1 cellular context compared by ENCODE assay signal in the genomic region with DNA sequence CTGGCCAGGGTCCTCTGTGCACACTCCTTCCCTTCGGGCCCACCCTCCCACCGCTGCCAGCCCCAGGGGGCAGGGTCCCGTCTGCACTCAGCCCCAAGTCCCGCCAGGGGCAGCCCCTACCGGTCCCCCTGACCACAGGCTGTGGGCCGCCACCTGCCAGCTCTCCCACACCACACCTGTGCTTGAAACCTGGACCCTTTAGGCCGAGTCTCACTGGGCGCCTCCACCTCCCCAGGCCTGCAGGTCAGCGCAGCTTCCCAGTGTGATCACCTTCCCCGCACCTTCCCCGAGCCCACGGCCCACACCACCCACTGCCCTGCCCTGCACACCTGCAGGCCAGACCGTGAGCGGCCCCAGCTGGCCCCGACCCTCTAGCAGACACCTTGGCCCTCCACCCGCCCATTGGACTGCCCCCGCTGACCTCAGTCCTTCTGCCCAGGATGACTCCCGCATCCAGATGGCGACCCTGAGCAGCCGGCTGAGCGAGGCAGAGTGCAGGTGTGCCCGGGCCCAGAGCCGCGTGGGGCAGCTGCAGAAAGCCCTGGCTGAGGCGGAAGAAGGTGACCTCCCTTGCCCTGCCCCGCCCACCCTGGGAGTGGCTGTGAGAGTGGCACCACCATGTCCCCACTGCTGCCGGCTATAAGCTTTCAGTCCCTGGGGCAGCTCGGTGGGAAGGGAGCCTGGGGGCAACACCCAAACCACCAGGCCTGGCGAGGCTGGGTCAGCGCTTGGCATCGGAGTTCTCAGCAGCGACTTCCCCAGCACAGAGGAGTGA.
TF ChIP-seq lines count a peak whose summit lies in the region.

No MANE protein-coding gene starts in this region.

TF ChIP-seq in HepG2, 621 proteins besides CTCF, POLR2A, EP300 and RAD21 (continued from another document and continues in another):
- TF ChIP-seq, protein P1, sequence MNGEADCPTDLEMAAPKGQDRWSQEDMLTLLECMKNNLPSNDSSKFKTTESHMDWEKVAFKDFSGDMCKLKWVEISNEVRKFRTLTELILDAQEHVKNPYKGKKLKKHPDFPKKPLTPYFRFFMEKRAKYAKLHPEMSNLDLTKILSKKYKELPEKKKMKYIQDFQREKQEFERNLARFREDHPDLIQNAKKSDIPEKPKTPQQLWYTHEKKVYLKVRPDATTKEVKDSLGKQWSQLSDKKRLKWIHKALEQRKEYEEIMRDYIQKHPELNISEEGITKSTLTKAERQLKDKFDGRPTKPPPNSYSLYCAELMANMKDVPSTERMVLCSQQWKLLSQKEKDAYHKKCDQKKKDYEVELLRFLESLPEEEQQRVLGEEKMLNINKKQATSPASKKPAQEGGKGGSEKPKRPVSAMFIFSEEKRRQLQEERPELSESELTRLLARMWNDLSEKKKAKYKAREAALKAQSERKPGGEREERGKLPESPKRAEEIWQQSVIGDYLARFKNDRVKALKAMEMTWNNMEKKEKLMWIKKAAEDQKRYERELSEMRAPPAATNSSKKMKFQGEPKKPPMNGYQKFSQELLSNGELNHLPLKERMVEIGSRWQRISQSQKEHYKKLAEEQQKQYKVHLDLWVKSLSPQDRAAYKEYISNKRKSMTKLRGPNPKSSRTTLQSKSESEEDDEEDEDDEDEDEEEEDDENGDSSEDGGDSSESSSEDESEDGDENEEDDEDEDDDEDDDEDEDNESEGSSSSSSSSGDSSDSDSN (CRISPR knock-in tag; IDR thresholded peaks at IDR 0.05), result peak; percentile 36; the same call in 1 of the 2 replicates
- peak; percentile 31; the same call in 1 of the 2 replicates for TF ChIP-seq TBX2 (CRISPR knock-in tag; IDR thresholded peaks at IDR 0.05; ENCODE audit: borderline replicate concordance)
- TF ChIP-seq SOX5 (CRISPR knock-in tag; IDR thresholded peaks at IDR 0.05; ENCODE audit: borderline replicate concordance), result no peak
- TF ChIP-seq PRMT3 (CRISPR knock-in tag; IDR thresholded peaks at IDR 0.05; ENCODE audit: borderline replicate concordance, low read depth), result no peak
- no peak for TF ChIP-seq HMGA1 (CRISPR knock-in tag; conservative IDR thresholded peaks at IDR 0.05)
- no peak for TF ChIP-seq ISX (CRISPR knock-in tag; conservative IDR thresholded peaks at IDR 0.05)
- no peak for TF ChIP-seq U2AF2 (IDR thresholded peaks at IDR 0.05; ENCODE audit: low read depth, low read length)
- TF ChIP-seq ZNF546 (CRISPR knock-in tag; conservative IDR thresholded peaks at IDR 0.05), result no peak
- TF ChIP-seq JUND (CRISPR knock-in tag; IDR thresholded peaks at IDR 0.05), result peak; percentile 16; the same call in 1 of the 2 replicates
- TF ChIP-seq, protein P2, sequence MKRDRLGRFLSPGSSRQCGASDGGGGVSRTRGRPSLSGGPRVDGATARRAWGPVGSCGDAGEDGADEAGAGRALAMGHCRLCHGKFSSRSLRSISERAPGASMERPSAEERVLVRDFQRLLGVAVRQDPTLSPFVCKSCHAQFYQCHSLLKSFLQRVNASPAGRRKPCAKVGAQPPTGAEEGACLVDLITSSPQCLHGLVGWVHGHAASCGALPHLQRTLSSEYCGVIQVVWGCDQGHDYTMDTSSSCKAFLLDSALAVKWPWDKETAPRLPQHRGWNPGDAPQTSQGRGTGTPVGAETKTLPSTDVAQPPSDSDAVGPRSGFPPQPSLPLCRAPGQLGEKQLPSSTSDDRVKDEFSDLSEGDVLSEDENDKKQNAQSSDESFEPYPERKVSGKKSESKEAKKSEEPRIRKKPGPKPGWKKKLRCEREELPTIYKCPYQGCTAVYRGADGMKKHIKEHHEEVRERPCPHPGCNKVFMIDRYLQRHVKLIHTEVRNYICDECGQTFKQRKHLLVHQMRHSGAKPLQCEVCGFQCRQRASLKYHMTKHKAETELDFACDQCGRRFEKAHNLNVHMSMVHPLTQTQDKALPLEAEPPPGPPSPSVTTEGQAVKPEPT (CRISPR knock-in tag; IDR thresholded peaks at IDR 0.05; ENCODE audit: low read depth), result 0 out of 2 replicates have a peak, but pooled peaks have one; percentile 29
- no peak for TF ChIP-seq RORA (CRISPR knock-in tag; IDR thresholded peaks at IDR 0.05)
- no peak for TF ChIP-seq ASH2L (IDR thresholded peaks at IDR 0.05; ENCODE audit: insufficient read length, low read depth, low read length)
- no peak for TF ChIP-seq TBX3 (IDR thresholded peaks at IDR 0.05; ENCODE audit: borderline replicate concordance)
- no peak for TF ChIP-seq TCF7 (IDR thresholded peaks at IDR 0.05; ENCODE audit: low read depth)
- TF ChIP-seq, protein P3, sequence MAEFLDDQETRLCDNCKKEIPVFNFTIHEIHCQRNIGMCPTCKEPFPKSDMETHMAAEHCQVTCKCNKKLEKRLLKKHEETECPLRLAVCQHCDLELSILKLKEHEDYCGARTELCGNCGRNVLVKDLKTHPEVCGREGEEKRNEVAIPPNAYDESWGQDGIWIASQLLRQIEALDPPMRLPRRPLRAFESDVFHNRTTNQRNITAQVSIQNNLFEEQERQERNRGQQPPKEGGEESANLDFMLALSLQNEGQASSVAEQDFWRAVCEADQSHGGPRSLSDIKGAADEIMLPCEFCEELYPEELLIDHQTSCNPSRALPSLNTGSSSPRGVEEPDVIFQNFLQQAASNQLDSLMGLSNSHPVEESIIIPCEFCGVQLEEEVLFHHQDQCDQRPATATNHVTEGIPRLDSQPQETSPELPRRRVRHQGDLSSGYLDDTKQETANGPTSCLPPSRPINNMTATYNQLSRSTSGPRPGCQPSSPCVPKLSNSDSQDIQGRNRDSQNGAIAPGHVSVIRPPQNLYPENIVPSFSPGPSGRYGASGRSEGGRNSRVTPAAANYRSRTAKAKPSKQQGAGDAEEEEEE (CRISPR knock-in tag; IDR thresholded peaks at IDR 0.05; ENCODE audit: borderline replicate concordance), result 0 out of 2 replicates have a peak, but pooled peaks have one; percentile 56
- no peak for TF ChIP-seq WIZ (CRISPR knock-in tag; IDR thresholded peaks at IDR 0.05)
- TF ChIP-seq, protein P4, sequence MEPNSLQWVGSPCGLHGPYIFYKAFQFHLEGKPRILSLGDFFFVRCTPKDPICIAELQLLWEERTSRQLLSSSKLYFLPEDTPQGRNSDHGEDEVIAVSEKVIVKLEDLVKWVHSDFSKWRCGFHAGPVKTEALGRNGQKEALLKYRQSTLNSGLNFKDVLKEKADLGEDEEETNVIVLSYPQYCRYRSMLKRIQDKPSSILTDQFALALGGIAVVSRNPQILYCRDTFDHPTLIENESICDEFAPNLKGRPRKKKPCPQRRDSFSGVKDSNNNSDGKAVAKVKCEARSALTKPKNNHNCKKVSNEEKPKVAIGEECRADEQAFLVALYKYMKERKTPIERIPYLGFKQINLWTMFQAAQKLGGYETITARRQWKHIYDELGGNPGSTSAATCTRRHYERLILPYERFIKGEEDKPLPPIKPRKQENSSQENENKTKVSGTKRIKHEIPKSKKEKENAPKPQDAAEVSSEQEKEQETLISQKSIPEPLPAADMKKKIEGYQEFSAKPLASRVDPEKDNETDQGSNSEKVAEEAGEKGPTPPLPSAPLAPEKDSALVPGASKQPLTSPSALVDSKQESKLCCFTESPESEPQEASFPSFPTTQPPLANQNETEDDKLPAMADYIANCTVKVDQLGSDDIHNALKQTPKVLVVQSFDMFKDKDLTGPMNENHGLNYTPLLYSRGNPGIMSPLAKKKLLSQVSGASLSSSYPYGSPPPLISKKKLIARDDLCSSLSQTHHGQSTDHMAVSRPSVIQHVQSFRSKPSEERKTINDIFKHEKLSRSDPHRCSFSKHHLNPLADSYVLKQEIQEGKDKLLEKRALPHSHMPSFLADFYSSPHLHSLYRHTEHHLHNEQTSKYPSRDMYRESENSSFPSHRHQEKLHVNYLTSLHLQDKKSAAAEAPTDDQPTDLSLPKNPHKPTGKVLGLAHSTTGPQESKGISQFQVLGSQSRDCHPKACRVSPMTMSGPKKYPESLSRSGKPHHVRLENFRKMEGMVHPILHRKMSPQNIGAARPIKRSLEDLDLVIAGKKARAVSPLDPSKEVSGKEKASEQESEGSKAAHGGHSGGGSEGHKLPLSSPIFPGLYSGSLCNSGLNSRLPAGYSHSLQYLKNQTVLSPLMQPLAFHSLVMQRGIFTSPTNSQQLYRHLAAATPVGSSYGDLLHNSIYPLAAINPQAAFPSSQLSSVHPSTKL (CRISPR knock-in tag; IDR thresholded peaks at IDR 0.05), result no peak
- 0 out of 2 replicates have a peak, but pooled peaks have one; percentile 29 for TF ChIP-seq ZNF337 (CRISPR knock-in tag; IDR thresholded peaks at IDR 0.05; ENCODE audit: borderline replicate concordance, low read depth)
- TF ChIP-seq ZNF24 (IDR thresholded peaks at IDR 0.05), result no peak
- TF ChIP-seq, protein P5, sequence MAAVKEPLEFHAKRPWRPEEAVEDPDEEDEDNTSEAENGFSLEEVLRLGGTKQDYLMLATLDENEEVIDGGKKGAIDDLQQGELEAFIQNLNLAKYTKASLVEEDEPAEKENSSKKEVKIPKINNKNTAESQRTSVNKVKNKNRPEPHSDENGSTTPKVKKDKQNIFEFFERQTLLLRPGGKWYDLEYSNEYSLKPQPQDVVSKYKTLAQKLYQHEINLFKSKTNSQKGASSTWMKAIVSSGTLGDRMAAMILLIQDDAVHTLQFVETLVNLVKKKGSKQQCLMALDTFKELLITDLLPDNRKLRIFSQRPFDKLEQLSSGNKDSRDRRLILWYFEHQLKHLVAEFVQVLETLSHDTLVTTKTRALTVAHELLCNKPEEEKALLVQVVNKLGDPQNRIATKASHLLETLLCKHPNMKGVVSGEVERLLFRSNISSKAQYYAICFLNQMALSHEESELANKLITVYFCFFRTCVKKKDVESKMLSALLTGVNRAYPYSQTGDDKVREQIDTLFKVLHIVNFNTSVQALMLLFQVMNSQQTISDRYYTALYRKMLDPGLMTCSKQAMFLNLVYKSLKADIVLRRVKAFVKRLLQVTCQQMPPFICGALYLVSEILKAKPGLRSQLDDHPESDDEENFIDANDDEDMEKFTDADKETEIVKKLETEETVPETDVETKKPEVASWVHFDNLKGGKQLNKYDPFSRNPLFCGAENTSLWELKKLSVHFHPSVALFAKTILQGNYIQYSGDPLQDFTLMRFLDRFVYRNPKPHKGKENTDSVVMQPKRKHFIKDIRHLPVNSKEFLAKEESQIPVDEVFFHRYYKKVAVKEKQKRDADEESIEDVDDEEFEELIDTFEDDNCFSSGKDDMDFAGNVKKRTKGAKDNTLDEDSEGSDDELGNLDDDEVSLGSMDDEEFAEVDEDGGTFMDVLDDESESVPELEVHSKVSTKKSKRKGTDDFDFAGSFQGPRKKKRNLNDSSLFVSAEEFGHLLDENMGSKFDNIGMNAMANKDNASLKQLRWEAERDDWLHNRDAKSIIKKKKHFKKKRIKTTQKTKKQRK (IDR thresholded peaks at IDR 0.05; ENCODE audit: low read length), result no peak
- TF ChIP-seq, protein P6, sequence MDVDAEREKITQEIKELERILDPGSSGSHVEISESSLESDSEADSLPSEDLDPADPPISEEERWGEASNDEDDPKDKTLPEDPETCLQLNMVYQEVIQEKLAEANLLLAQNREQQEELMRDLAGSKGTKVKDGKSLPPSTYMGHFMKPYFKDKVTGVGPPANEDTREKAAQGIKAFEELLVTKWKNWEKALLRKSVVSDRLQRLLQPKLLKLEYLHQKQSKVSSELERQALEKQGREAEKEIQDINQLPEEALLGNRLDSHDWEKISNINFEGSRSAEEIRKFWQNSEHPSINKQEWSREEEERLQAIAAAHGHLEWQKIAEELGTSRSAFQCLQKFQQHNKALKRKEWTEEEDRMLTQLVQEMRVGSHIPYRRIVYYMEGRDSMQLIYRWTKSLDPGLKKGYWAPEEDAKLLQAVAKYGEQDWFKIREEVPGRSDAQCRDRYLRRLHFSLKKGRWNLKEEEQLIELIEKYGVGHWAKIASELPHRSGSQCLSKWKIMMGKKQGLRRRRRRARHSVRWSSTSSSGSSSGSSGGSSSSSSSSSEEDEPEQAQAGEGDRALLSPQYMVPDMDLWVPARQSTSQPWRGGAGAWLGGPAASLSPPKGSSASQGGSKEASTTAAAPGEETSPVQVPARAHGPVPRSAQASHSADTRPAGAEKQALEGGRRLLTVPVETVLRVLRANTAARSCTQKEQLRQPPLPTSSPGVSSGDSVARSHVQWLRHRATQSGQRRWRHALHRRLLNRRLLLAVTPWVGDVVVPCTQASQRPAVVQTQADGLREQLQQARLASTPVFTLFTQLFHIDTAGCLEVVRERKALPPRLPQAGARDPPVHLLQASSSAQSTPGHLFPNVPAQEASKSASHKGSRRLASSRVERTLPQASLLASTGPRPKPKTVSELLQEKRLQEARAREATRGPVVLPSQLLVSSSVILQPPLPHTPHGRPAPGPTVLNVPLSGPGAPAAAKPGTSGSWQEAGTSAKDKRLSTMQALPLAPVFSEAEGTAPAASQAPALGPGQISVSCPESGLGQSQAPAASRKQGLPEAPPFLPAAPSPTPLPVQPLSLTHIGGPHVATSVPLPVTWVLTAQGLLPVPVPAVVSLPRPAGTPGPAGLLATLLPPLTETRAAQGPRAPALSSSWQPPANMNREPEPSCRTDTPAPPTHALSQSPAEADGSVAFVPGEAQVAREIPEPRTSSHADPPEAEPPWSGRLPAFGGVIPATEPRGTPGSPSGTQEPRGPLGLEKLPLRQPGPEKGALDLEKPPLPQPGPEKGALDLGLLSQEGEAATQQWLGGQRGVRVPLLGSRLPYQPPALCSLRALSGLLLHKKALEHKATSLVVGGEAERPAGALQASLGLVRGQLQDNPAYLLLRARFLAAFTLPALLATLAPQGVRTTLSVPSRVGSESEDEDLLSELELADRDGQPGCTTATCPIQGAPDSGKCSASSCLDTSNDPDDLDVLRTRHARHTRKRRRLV (CRISPR knock-in tag; IDR thresholded peaks at IDR 0.05), result no peak
- TF ChIP-seq ZNF251 (CRISPR knock-in tag; IDR thresholded peaks at IDR 0.05), result 0 out of 2 replicates have a peak, but pooled peaks have one; percentile 16
- TF ChIP-seq, protein P7, sequence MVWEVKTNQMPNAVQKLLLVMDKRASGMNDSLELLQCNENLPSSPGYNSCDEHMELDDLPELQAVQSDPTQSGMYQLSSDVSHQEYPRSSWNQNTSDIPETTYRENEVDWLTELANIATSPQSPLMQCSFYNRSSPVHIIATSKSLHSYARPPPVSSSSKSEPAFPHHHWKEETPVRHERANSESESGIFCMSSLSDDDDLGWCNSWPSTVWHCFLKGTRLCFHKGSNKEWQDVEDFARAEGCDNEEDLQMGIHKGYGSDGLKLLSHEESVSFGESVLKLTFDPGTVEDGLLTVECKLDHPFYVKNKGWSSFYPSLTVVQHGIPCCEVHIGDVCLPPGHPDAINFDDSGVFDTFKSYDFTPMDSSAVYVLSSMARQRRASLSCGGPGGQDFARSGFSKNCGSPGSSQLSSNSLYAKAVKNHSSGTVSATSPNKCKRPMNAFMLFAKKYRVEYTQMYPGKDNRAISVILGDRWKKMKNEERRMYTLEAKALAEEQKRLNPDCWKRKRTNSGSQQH (CRISPR knock-in tag; IDR thresholded peaks at IDR 0.05; ENCODE audit: low read depth), result no peak
- TF ChIP-seq, protein P8, sequence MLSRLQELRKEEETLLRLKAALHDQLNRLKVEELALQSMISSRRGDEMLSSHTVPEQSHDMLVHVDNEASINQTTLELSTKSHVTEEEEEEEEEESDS (CRISPR knock-in tag; IDR thresholded peaks at IDR 0.05; ENCODE audit: borderline replicate concordance), result no peak
- no peak for TF ChIP-seq SIX4 (CRISPR knock-in tag; IDR thresholded peaks at IDR 0.05)
- TF ChIP-seq ZNF564 (CRISPR knock-in tag; IDR thresholded peaks at IDR 0.05), result no peak
- TF ChIP-seq ATAD3A (CRISPR knock-in tag; IDR thresholded peaks at IDR 0.05), result no peak
- TF ChIP-seq TAF1 (CRISPR knock-in tag; IDR thresholded peaks at IDR 0.05), result 0 out of 2 replicates have a peak, but pooled peaks have one; percentile 56
- TF ChIP-seq POLR2AphosphoS5 (IDR thresholded peaks at IDR 0.05; ENCODE audit: low read depth, low read length), result peak; percentile 76
